ENCODE assay signal across 16 cellular contexts in the genomic region with DNA sequence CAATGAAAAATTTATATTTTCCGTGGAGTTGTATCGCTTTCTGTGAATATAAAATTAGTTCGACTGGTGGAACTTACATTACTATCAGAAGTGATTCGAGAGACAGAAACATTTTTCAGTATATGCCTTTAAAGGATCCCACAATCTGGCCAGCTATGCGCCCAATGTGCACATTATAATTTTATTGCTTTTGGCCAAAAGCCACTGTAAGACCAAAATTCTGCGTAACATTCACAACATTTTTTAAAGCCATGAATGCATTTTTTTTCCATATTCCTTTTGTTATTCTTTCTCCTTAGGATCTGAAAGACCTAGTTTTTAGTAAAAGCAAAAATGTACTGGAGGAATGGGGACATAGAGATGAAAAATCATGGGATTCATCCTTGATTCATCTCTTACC.
DNase-seq lines count a peak whose midpoint lies in the region; ATAC-seq and TF ChIP-seq lines count a peak whose summit lies in the region.
"Had no signal": no experiment of that assay in that cellular context is flagged by ENCODE, and none has a peak within 500 bp of the region (broad histone marks: within the 10 kb centered on the region; RNA-seq: fewer than 3 reads in every experiment).

No MANE protein-coding gene starts in this region.

- no CpG with 5 or more reads among the region's 6 CpGs for WGBS in trophoblast cell (ENCODE audit: extremely low coverage, insufficient coverage, insufficient read length)

- H3K36me3 ChIP-seq in SK-N-MC (ENCODE audit: insufficient read depth, low read length): no peaks in the 10 kb centered on the region
- H3K36me3 ChIP-seq in osteoblast (ENCODE audit: insufficient read depth, low read length): no peaks in the 10 kb centered on the region
- no peaks in the 10 kb centered on the region for H3K36me3 ChIP-seq in trophoblast cell (ENCODE audit: control insufficient read depth in 1 of 2, insufficient read depth in 2 of 2, low read length in 2 of 2)

- H2BK120ac ChIP-seq in trophoblast cell (ENCODE audit: insufficient read depth, low read length, poor library complexity): no peak overlapping the region

- H3K4me3 ChIP-seq in SK-N-MC: peak overlapping the region; percentile 80
- no peak overlapping the region for H3K4me3 ChIP-seq in osteoblast (ENCODE audit: insufficient read depth, low read length)
- no peak overlapping the region for H3K4me3 ChIP-seq in trophoblast cell (ENCODE audit: low read depth, low read length)
- H3K4me3 ChIP-seq: A549, GM23338 had no signal

- H4K12ac ChIP-seq in trophoblast cell (ENCODE audit: low read depth, low read length): no peak overlapping the region

- H3K4ac ChIP-seq in trophoblast cell (ENCODE audit: low read depth, low read length): no peak overlapping the region

- no peak overlapping the region for H4K91ac ChIP-seq in trophoblast cell (ENCODE audit: low read depth, low read length)

- TF ChIP-seq CTCF in chondrocyte (IDR thresholded peaks at IDR 0.05) (no peak), osteoblast (IDR thresholded peaks at IDR 0.05; ENCODE audit: extremely low read depth, low read depth, low read length) (no peak)

- H3K9me3 ChIP-seq in SK-N-MC (ENCODE audit: low read depth, low read length) (no peaks in the 10 kb centered on the region), osteoblast (ENCODE audit: low read depth, low read length) (no peaks in the 10 kb centered on the region), trophoblast cell (ENCODE audit: insufficient read depth, low read depth, low read length) (no peaks in the 10 kb centered on the region)
- H3K9me3 ChIP-seq: A549 had no signal

- H3K23ac ChIP-seq in trophoblast cell (ENCODE audit: low read length): no peak overlapping the region

- no peaks in the 10 kb centered on the region for H3K36me3 Mint-ChIP-seq in chondrocyte (ENCODE audit: low read depth)
- H3K36me3 Mint-ChIP-seq: CD14-positive monocyte; CD8-positive, alpha-beta T cell had no signal

- peak overlapping the region; percentile 66 for H3K27ac Mint-ChIP-seq in chondrocyte (ENCODE audit: unreplicated experiment)
- H3K27ac Mint-ChIP-seq: CD14-positive monocyte; CD8-positive, alpha-beta T cell; GM23338 had no signal

- H3K9ac ChIP-seq in SK-N-MC (ENCODE audit: insufficient read length) (peak overlapping the region; percentile 52), trophoblast cell (ENCODE audit: low read length) (no peak overlapping the region)

- H3K79me1 ChIP-seq in trophoblast cell (ENCODE audit: low read length): no peaks in the 10 kb centered on the region

- H3K27me3 ChIP-seq in osteoblast (ENCODE audit: insufficient read depth, low read length): no peaks in the 10 kb centered on the region
- H3K27me3 ChIP-seq in trophoblast cell (ENCODE audit: insufficient read depth, low read length): no peaks in the 10 kb centered on the region

- H2BK5ac ChIP-seq in trophoblast cell (ENCODE audit: low read depth, low read length, poor library complexity): no peak overlapping the region

- H3K79me2 ChIP-seq in osteoblast (ENCODE audit: insufficient read depth, low read length) (no peaks in the 10 kb centered on the region), trophoblast cell (ENCODE audit: control insufficient read depth, insufficient read depth, low read length, poor library complexity) (no peaks in the 10 kb centered on the region)

- H3K18ac ChIP-seq in trophoblast cell (ENCODE audit: low read length): no peak overlapping the region

- peak overlapping the region; percentile 97 for H3K27ac ChIP-seq in SK-N-MC
- H3K27ac ChIP-seq in osteoblast (ENCODE audit: low read depth, low read length): no peak overlapping the region
- H3K27ac ChIP-seq in trophoblast cell (ENCODE audit: low read depth, low read length): no peak overlapping the region
- H3K27ac ChIP-seq: A549 had no signal

- H3K14ac ChIP-seq in trophoblast cell (ENCODE audit: low read length): no peak overlapping the region

- ATAC-seq in HG03108 (IDR thresholded peaks at IDR 0.05; ENCODE audit: unreplicated experiment) (no peak), HG03520 (IDR thresholded peaks at IDR 0.05; ENCODE audit: unreplicated experiment) (no peak)
- ATAC-seq: A549; CD8-positive, alpha-beta T cell; GM23338; HepG2 had no signal

- peaks cover 67% of the 10 kb centered on the region for H3K4me1 Mint-ChIP-seq in chondrocyte (ENCODE audit: low read depth)
- H3K4me1 Mint-ChIP-seq: CD14-positive monocyte had no signal

- peak overlapping the region; percentile 21 for H3K4me3 Mint-ChIP-seq in chondrocyte (ENCODE audit: unreplicated experiment)
- H3K4me3 Mint-ChIP-seq: CD14-positive monocyte; CD8-positive, alpha-beta T cell; GM23338 had no signal

- no peak overlapping the region for H2AFZ ChIP-seq in osteoblast (ENCODE audit: low read length)
- no peak overlapping the region for H2AFZ ChIP-seq in trophoblast cell (ENCODE audit: insufficient read depth, low read length, poor library complexity)
- H2AFZ ChIP-seq: GM23338 had no signal

- no peak overlapping the region for H4K8ac ChIP-seq in trophoblast cell (ENCODE audit: low read depth, low read length)

- H3K4me2 ChIP-seq in osteoblast (ENCODE audit: insufficient read depth, low read length) (peak overlapping the region; percentile 18), trophoblast cell (ENCODE audit: low read length) (no peak overlapping the region)
- H3K4me2 ChIP-seq: A549, GM23338 had no signal

- H3K9me3 Mint-ChIP-seq in chondrocyte (ENCODE audit: low read depth): peaks cover 3% of the 10 kb centered on the region
- H3K9me3 Mint-ChIP-seq: CD8-positive, alpha-beta T cell had no signal

- no peak overlapping the region for H2BK12ac ChIP-seq in trophoblast cell (ENCODE audit: low read length)

- no peak for DNase-seq in SK-N-MC (ENCODE audit: low read depth, low spot score)
- no peak for DNase-seq in chondrocyte (ENCODE audit: low spot score)
- DNase-seq in osteoblast (ENCODE audit: insufficient read length, low spot score, missing footprints): no peak
- no peak for DNase-seq in trophoblast cell
- DNase-seq: CD8-positive, alpha-beta T cell; COR-L47; DMS153; DMS79 treated with DMSO at 0.1 percent for 48 hours; GF-D8; H7 had no signal

- H3K4me1 ChIP-seq in osteoblast (ENCODE audit: insufficient read depth, low read length) (peaks cover 21% of the 10 kb centered on the region), trophoblast cell (ENCODE audit: control insufficient read depth in 1 of 2, insufficient read depth in 2 of 2, low read length in 2 of 2) (peaks cover 4 to 12% of the 10 kb centered on the region in 2 experiments)
- H3K4me1 ChIP-seq: A549 had no signal

- H3K27me3 Mint-ChIP-seq in chondrocyte (ENCODE audit: low read depth): no peaks in the 10 kb centered on the region

- no peak overlapping the region for H2AK5ac ChIP-seq in trophoblast cell (ENCODE audit: low read length)

- no peaks in the 10 kb centered on the region for H4K20me1 ChIP-seq in osteoblast (ENCODE audit: insufficient read depth, low read length)
